ENCODE assay signal across 11 cellular contexts in genomic region chr19:16355293-16356043, GRCh38. TPM values are rescaled to one million over a fixed set of nuclear protein-coding genes. Genes with fewer than 3 reads are reported as not detected.
DNase-seq lines count a peak whose midpoint lies in the region; ATAC-seq and TF ChIP-seq lines count a peak whose summit lies in the region.
"Had no signal": no experiment of that assay in that cellular context is flagged by ENCODE, and none has a peak within 500 bp of the region (broad histone marks: within the 10 kb centered on the region; RNA-seq: fewer than 3 reads in every experiment).

No MANE protein-coding gene starts in this region.

- peaks cover 3% of the 10 kb centered on the region; the same call in 1 of the 2 replicates for H3K27me3 Mint-ChIP-seq in HFFc6 (ENCODE audit: insufficient read depth)

- H3K27ac ChIP-seq in lung (ENCODE audit: low read depth in 1 of 2, low read length in 1 of 2) (peak overlapping the region in 1 of 2 donors; percentile 15), aorta (ENCODE audit: low read depth in 1 of 2, low read length in 2 of 2) (no peak overlapping the region)

- H3K4me1 Mint-ChIP-seq in HFFc6 (ENCODE audit: low read depth), result peaks cover 9% of the 10 kb centered on the region

- H3K4me3 Mint-ChIP-seq in HFFc6, result no peak overlapping the region

- H3K27ac Mint-ChIP-seq in HFFc6, result no peak overlapping the region

- H3K27me3 ChIP-seq in BE2C (no peaks in the 10 kb centered on the region), lung (ENCODE audit: control insufficient read depth, insufficient read depth) (no peaks in the 10 kb centered on the region), aorta (ENCODE audit: control insufficient read depth in 1 of 2, insufficient read depth in 2 of 2, low read length in 1 of 2) (no peaks in the 10 kb centered on the region)

- no peak for TF ChIP-seq CTCF in BE2C (IDR thresholded peaks at IDR 0.05; ENCODE audit: low read depth, low read length)
- TF ChIP-seq CTCF in lung (IDR thresholded peaks at IDR 0.05; ENCODE audit: control extremely low read depth, extremely low read depth), result no peak
- TF ChIP-seq CTCF in HFFc6 (IDR thresholded peaks at IDR 0.05), result no peak

- no peaks in the 10 kb centered on the region; the same call in none of the 2 replicates for H3K36me3 ChIP-seq in BE2C
- peaks cover 0 to 3% of the 10 kb centered on the region in 2 donors for H3K36me3 ChIP-seq in lung (ENCODE audit: control insufficient read depth in 2 of 2, insufficient read depth in 2 of 2, low read length in 2 of 2)
- H3K36me3 ChIP-seq in aorta (ENCODE audit: control insufficient read depth in 1 of 2, insufficient read depth in 2 of 2, low read length in 1 of 2), result no peaks in the 10 kb centered on the region

- H3K4me1 ChIP-seq in BE2C (no peaks in the 10 kb centered on the region), lung (ENCODE audit: control insufficient read depth in 2 of 2, insufficient read depth in 2 of 2, low read length in 2 of 2) (peaks cover 0 to 6% of the 10 kb centered on the region in 2 donors), aorta (ENCODE audit: control insufficient read depth in 1 of 2, insufficient read depth in 2 of 2, low read length in 2 of 2) (no peaks in the 10 kb centered on the region)

- no peaks in the 10 kb centered on the region for H3K9me3 Mint-ChIP-seq in HFFc6

- intact Hi-C loops in aorta (cut with DNase I), result no loop called here

- H3K4me3 ChIP-seq in BE2C (ENCODE audit: low read depth, low read length) (no peak overlapping the region), lung (no peak overlapping the region), aorta (ENCODE audit: low read length in 2 of 2) (no peak overlapping the region)
- H3K4me3 ChIP-seq: skin epidermis had no signal

- ATAC-seq in lung (ENCODE audit: insufficient read depth, low FRiP score), result peak; percentile 71
- ATAC-seq in aorta (ENCODE audit: low FRiP score), result no peak
- no peak for ATAC-seq in HG02981 (IDR thresholded peaks at IDR 0.05; ENCODE audit: unreplicated experiment)
- no peak for ATAC-seq in HG03520 (IDR thresholded peaks at IDR 0.05; ENCODE audit: unreplicated experiment)

- DNase-seq in BE2C, result peak; percentile 35
- peak in 54 of 76 experiments; percentile 20 to 80 (median 56) for DNase-seq in HUDEP-2 (lab: John Stamatoyannopoulos, UW; ENCODE audit: unreplicated experiment in 76 of 76)
- peak; percentile 25 for DNase-seq in central memory CD4-positive, alpha-beta T cell
- DNase-seq in lung (ENCODE audit: low spot score), result no peak
- no peak for DNase-seq in aorta
- DNase-seq in HFFc6, result no peak
- DNase-seq: C1 segment of cervical spinal cord, T-helper 1 cell had no signal

- H3K36me3 Mint-ChIP-seq in HFFc6 (ENCODE audit: low read depth), result peaks cover 4% of the 10 kb centered on the region; the same call in 1 of the 2 replicates

- H3K9me3 ChIP-seq in BE2C, result no peaks in the 10 kb centered on the region; the same call in 1 of the 2 replicates
- H3K9me3 ChIP-seq in lung (ENCODE audit: control insufficient read depth in 2 of 2, insufficient read depth in 1 of 2, low read length in 1 of 2), result no peaks in the 10 kb centered on the region
- no peaks in the 10 kb centered on the region for H3K9me3 ChIP-seq in aorta (ENCODE audit: control insufficient read depth, low read length)

- 63 to 79% methylated on average over 37 to 39 of the region's 39 CpGs for WGBS in lung, 2 donors
- WGBS in aorta, 2 donors, result 86 to 89% methylated on average over 39 of the region's 39 CpGs

RNA-seq across cellular contexts. Expression of gene KLF2, which starts 30.8 kb away (rescaled TPM):
- 11.1 TPM for polyA plus RNA-seq in BE2C (2012; ENCODE audit: insufficient read depth, insufficient read length, low read depth)
- total RNA-seq in lung (100 to 1,000 TPM in 1 of 2 donors, 10 to 100 TPM in 1; 32.5 to 104 TPM), aorta (100 to 1,000 TPM in 1 of 2 donors, 10 to 100 TPM in 1; 98.9 to 223 TPM)
- polyA plus RNA-seq in lung (100 to 1,000 TPM in 1 of 2 donors, 1 to 10 TPM in 1; 7.7 to 121 TPM), aorta (10 to 100 TPM in 1 of 2 donors, 1 to 10 TPM in 1; 4.8 to 12.4 TPM)
- 10 to 100 TPM; 26.4 to 36.8 (median 32.4) TPM for total RNA-seq in HFFc6 (2021; fragmentation: NEBNext Ultra II Directional; extraction: Animal tissue kit (Norgen Biotek cat#: 25700))

Comparison
In these comparisons a context has a peak if more than half of its experiments do, and no peak if none do; other contexts are left out.
1. DNase-seq: peak in BE2C (single experiment), HUDEP-2 (54 of 76) and central memory CD4-positive, alpha-beta T cell (single experiment); none in lung (single experiment), aorta (0 of 2) and HFFc6 (single experiment).